9 cellular contexts compared by ENCODE assay signal in the genomic region with DNA sequence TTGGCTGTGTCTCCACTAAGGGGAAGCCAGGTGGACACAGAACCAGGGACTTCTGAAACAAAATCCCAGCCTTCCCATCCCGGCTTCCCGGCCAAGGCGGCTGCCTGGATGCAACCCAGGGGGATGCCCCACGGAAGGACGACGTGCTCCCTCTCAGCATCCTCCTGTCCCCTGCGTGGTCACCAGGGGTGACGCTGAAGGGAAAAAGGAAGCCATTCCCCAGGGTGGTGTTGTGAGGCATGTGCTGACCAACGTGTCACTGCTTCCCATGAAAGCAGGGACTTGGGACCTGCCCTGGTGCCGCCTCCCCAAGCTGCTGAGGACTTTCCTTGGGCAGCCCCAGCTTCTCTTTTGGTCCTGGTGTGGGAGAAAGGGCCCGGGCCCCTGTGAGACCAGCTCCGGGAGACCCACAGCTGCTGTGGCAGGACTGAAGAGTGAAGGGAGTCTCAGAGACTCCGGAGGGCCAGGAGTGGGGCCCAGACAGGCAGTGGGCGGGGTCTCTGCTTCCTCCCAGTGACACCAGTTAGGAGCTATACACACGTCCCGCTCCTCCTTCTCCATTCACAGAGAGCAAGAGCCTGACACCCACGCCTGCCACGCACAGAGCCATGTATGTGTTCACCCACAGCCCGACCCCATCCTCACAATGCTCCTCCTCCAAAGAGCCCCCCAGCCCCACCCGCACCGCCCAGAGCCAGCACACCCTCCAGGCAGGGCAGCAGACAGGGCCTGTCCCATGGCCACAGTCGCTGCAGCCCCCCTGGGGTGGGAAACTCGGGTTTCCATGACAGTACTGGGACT.
DNase-seq lines count a peak whose midpoint lies in the region; ATAC-seq and TF ChIP-seq lines count a peak whose summit lies in the region.
"Had no signal": no experiment of that assay in that cellular context is flagged by ENCODE, and none has a peak within 500 bp of the region (broad histone marks: within the 10 kb centered on the region; RNA-seq: fewer than 3 reads in every experiment).

No MANE protein-coding gene starts in this region.

- peak overlapping the region; percentile 66; the same call in 1 of the 2 replicates for H3K9ac ChIP-seq in ES-I3 (ENCODE audit: low read depth, low read length)
- 0 out of 2 replicates have a peak overlapping the region, but pooled peaks have one; percentile 67 for H3K9ac ChIP-seq in PC-3 (ENCODE audit: low read length)

- H3K79me2 ChIP-seq in PC-3 (ENCODE audit: low read length), result peaks cover 64% of the 10 kb centered on the region

- DNase-seq in PC-3, result no peak
- no peak for DNase-seq in esophagus muscularis mucosa (ENCODE audit: extremely low spot score)
- DNase-seq in posterior cingulate gyrus, result peak in 6 of 10 donors; percentile 10 to 83 (median 52)
- DNase-seq in RPMI8226, result no peak
- no peak for DNase-seq in GM10266 (ENCODE audit: extremely low spot score)

- TSS peak; percentile 19 for BruUV-seq in PC-3 (replicated peaks; lab: Mats Ljungman, UMichigan)

- H3K9me2 ChIP-seq in PC-3 (replicated peaks; ENCODE audit: low read length), result no peaks in the 10 kb centered on the region

- CTCF ChIA-PET in PC-3 (lab: Charles Lee), result interaction anchor here (0.7 to 1.0 kb wide), 2 partner anchors 26 to 51 kb away, joined by 3 to 6 read pairs; no protein-coding TSS in a partner anchor

- no peak for TF ChIP-seq EP300 in esophagus muscularis mucosa (IDR thresholded peaks at IDR 0.05)

- TF ChIP-seq CTCF in PC-3 (conservative IDR thresholded peaks at IDR 0.05; ENCODE audit: low read depth, low read length) (no peak), esophagus muscularis mucosa (IDR thresholded peaks at IDR 0.05) (no peak), GM10266 (IDR thresholded peaks at IDR 0.05; ENCODE audit: control insufficient read depth, insufficient read depth, low read depth, missing control alignments) (no peak)

- TF ChIP-seq POLR2A in esophagus muscularis mucosa (IDR thresholded peaks at IDR 0.05; ENCODE audit: low read depth), result no peak

- H3K4me3 ChIP-seq in PC-3 (ENCODE audit: low read length) (peak overlapping the region; percentile 84), esophagus muscularis mucosa (peak overlapping the region; percentile 55 to 65 (median 58))
- H3K4me3 ChIP-seq: SK-N-MC had no signal

- intact Hi-C loops in PC-3 (cut with micrococcal nuclease) (loop anchor here (5.0 kb wide), 1 partner anchor 64 kb away; no protein-coding TSS in a partner anchor), esophagus muscularis mucosa (cut with DNase I) (loop anchor here (5.0 kb wide), 1 partner anchor 189 kb away; no protein-coding TSS in a partner anchor), posterior cingulate gyrus (cut with DNase I) (loop anchor here (10.0 kb wide), 1 partner anchor 186 kb away; no protein-coding TSS in a partner anchor)

- ATAC-seq in PC-3 (peak; percentile 2; the same call in 1 of the 2 replicates), GM18511 (IDR thresholded peaks at IDR 0.05; ENCODE audit: unreplicated experiment) (no peak), GM19452 (IDR thresholded peaks at IDR 0.05; ENCODE audit: unreplicated experiment) (no peak)

- H3K27ac ChIP-seq in PC-3 (ENCODE audit: low read length), result no peak overlapping the region
- peak overlapping the region; percentile 56 to 73 (median 66) for H3K27ac ChIP-seq in esophagus muscularis mucosa (replicated peaks in 1 of 4)
- H3K27ac ChIP-seq: SK-N-MC had no signal

- no peaks in the 10 kb centered on the region for H3K36me3 ChIP-seq in ES-I3 (ENCODE audit: insufficient read depth, low read length)
- no peaks in the 10 kb centered on the region for H3K36me3 ChIP-seq in PC-3 (ENCODE audit: low read depth, low read length)
- H3K36me3 ChIP-seq in esophagus muscularis mucosa, result no peaks in the 10 kb centered on the region

- H3K4me1 ChIP-seq in ES-I3 (ENCODE audit: insufficient read depth, low read length), result peaks cover 21% of the 10 kb centered on the region
- peaks cover 24% of the 10 kb centered on the region for H3K4me1 ChIP-seq in PC-3 (ENCODE audit: insufficient read depth, low read length)
- H3K4me1 ChIP-seq in esophagus muscularis mucosa, result peaks cover 6 to 49% (median 42%) of the 10 kb centered on the region in 4 donors

- H4K20me1 ChIP-seq in PC-3 (ENCODE audit: low read length), result peaks cover 11% of the 10 kb centered on the region; the same call in 1 of the 2 replicates

- no peak overlapping the region; the same call in 1 of the 2 replicates for H2AFZ ChIP-seq in PC-3 (ENCODE audit: low read length)

- WGBS in esophagus muscularis mucosa, result 66% methylated on average over 13 of the region's 23 CpGs

- no peaks in the 10 kb centered on the region for H3K27me3 ChIP-seq in PC-3 (ENCODE audit: low read length)
- peaks cover 0 to 70% (median 19%) of the 10 kb centered on the region in 4 donors for H3K27me3 ChIP-seq in esophagus muscularis mucosa

- H3F3A ChIP-seq in PC-3 (ENCODE audit: low read length, unreplicated experiment), result no peaks in the 10 kb centered on the region

- peak overlapping the region; percentile 95 for H3K4me2 ChIP-seq in PC-3 (ENCODE audit: low read length)

- H3K9me3 ChIP-seq in ES-I3 (ENCODE audit: control insufficient read depth, insufficient read depth, low read length) (0 out of 2 replicates have a peak, but pooled peaks cover 8% of the 10 kb centered on the region), PC-3 (ENCODE audit: low read length) (no peaks in the 10 kb centered on the region), esophagus muscularis mucosa (peaks cover 0 to 16% (median 10%) of the 10 kb centered on the region in 4 donors)

- POLR2A ChIA-PET in PC-3 (lab: Charles Lee; ENCODE audit: unreplicated experiment), result no interaction called here

Comparison
In these comparisons a context has a peak if more than half of its experiments do, and no peak if none do; other contexts are left out.
1. DNase-seq: peak in posterior cingulate gyrus (6 of 10); none in PC-3 (single experiment), esophagus muscularis mucosa (single experiment), RPMI8226 (single experiment) and GM10266 (single experiment).